Comparison of ENCODE assay signal across 30 cellular contexts in the genomic region with DNA sequence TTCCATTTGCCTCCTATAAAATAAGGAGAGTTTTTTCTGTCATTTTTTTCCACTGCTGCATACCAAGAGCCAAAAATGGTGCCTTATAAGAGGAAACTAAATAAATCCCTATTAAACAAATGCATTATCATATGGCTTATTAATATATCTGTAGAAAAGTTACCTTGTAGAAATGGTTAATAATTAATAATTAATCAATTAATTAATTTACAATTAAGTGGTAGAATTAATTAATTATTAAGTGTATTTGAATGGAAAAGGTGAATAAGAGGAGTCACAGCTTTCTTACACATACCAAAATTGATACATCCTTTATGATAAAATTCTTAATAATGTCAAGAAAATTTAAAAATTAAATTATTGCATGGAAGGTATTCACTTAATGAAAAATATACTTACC. TPM values are rescaled to one million over a fixed set of nuclear protein-coding genes. Genes with fewer than 3 reads are reported as not detected.
"Had no signal": no experiment of that assay in that cellular context is flagged by ENCODE, and none has a peak within 500 bp of the region (broad histone marks: within the 10 kb centered on the region; RNA-seq: fewer than 3 reads in every experiment).

No MANE protein-coding gene starts in this region.

- H3K27me3 Mint-ChIP-seq: effector memory CD8-positive, alpha-beta T cell had no signal

- H3K9me3 ChIP-seq: esophagus squamous epithelium, gastroesophageal sphincter, left lung, lower lobe of right lung, mucosa of descending colon had no signal

- H3K79me2 ChIP-seq: hepatocyte had no signal

- H3K9me3 Mint-ChIP-seq: endodermal cell had no signal

- H3K4me2 ChIP-seq: hepatocyte had no signal

- H3K4me3 ChIP-seq: coronary artery, dorsolateral prefrontal cortex, esophagus squamous epithelium, gastroesophageal sphincter, heart left ventricle, hepatocyte, left lung, lower lobe of right lung, mucosa of descending colon had no signal

- FAIRE-seq: colon, endometrium had no signal

- DNase-seq: dorsolateral prefrontal cortex; effector CD8-positive, alpha-beta T cell; effector memory CD8-positive, alpha-beta T cell; endodermal cell; erythroblast; esophagus squamous epithelium; foreskin fibroblast; foreskin melanocyte; heart left ventricle; hypothalamus; immature natural killer cell; islet precursor cell; left cardiac atrium; left lung; left ventricle myocardium superior; lower lobe of right lung; mesenchymal stem cell; mucosa of descending colon had no signal

- H3K36me3 ChIP-seq: esophagus squamous epithelium, gastroesophageal sphincter, heart left ventricle, left lung, lower lobe of right lung had no signal

- H3K27ac Mint-ChIP-seq: effector memory CD8-positive, alpha-beta T cell; endodermal cell; immature natural killer cell; mesothelial cell of epicardium had no signal

- H3K4me1 ChIP-seq: esophagus squamous epithelium, gastroesophageal sphincter, heart left ventricle, left lung, lower lobe of right lung had no signal

- H3K27ac ChIP-seq: coronary artery, dorsolateral prefrontal cortex, epithelial cell of prostate, esophagus squamous epithelium, gastroesophageal sphincter, heart left ventricle, hepatocyte, left lung, lower lobe of right lung had no signal

- H3K4me1 Mint-ChIP-seq: immature natural killer cell, mesothelial cell of epicardium had no signal

- H3K27me3 ChIP-seq: dorsolateral prefrontal cortex, esophagus squamous epithelium, gastroesophageal sphincter, heart left ventricle, hepatocyte, left lung had no signal

- H2AFZ ChIP-seq: hepatocyte had no signal

- H3K4me3 Mint-ChIP-seq: effector memory CD8-positive, alpha-beta T cell; endodermal cell; immature natural killer cell; mesothelial cell of epicardium had no signal

- ATAC-seq: effector memory CD8-positive, alpha-beta T cell; esophagus mucosa; gastroesophageal sphincter; heart left ventricle; left cardiac atrium; left lung; left ventricle myocardium superior; lower lobe of right lung; mucosa of descending colon had no signal

- H3K36me3 Mint-ChIP-seq: mesothelial cell of epicardium had no signal

RNA-seq across cellular contexts. Expression of gene RGS18, which starts 35.6 kb away (rescaled TPM):
- total RNA-seq: dermis blood vessel endothelial cell, endodermal cell, kidney epithelial cell, lung microvascular endothelial cell, mesothelial cell of epicardium, myocyte had no signal
- polyA plus RNA-seq: hepatocyte had no signal
